Comparison of ENCODE assay signal across 21 cellular contexts in the genomic region with DNA sequence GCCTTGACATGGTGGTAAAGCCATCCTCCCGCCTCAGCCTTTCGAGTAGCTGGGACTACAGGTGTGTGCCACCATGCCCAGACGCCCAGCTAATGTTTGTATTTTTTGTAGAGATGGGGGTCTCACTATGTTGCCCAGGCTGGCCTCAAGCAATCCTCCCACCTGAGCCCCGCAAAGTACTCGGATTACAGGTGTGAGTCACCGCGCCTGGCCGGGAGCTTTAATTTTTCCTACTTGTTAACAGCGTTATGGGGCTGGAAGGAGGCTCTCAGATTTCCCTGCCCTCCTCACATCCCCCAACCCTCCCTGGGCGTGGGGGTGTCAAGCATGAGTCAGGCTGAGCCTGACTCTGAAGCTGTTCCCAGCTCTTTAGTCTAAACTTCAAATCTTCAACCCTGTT. TPM values are rescaled to one million over a fixed set of nuclear protein-coding genes. Genes with fewer than 3 reads are reported as not detected.
DNase-seq lines count a peak whose midpoint lies in the region; ATAC-seq, FAIRE-seq and TF ChIP-seq lines count a peak whose summit lies in the region.
"Had no signal": no experiment of that assay in that cellular context is flagged by ENCODE, and none has a peak within 500 bp of the region (broad histone marks: within the 10 kb centered on the region; RNA-seq: fewer than 3 reads in every experiment).

No MANE protein-coding gene starts in this region.

- FAIRE-seq in kidney (lab: Jason Lieb, UNC), result no peak

- no peaks in the 10 kb centered on the region for H3K27me3 ChIP-seq in PC-3 (ENCODE audit: low read length)
- no peaks in the 10 kb centered on the region for H3K27me3 ChIP-seq in fibroblast of lung (ENCODE audit: control insufficient read depth, insufficient read depth, low read length)
- H3K27me3 ChIP-seq: neural progenitor cell, Peyer's patch, thyroid gland had no signal

- CTCF ChIA-PET in PC-3 (lab: Charles Lee), result interaction anchor here (0.5 to 1.2 kb wide), 2 partner anchors 52 to 348 kb away, joined by 3 to 10 read pairs; no protein-coding TSS in a partner anchor

- H3K4me3 ChIP-seq in PC-3 (ENCODE audit: low read length) (no peak overlapping the region), fibroblast of lung (replicated peaks in 1 of 4; ENCODE audit: control extremely low read depth in 1 of 4, insufficient read depth in 1 of 4, low read depth in 3 of 4, low read length in 4 of 4) (no peak overlapping the region), skeletal muscle cell (ENCODE audit: low read depth, low read length) (no peak overlapping the region), kidney (ENCODE audit: low read length in 2 of 2) (no peak overlapping the region)
- H3K4me3 ChIP-seq: neural progenitor cell, Peyer's patch, thyroid gland had no signal

- H3K4me1 ChIP-seq in PC-3 (ENCODE audit: insufficient read depth, low read length) (peaks cover 6% of the 10 kb centered on the region; the same call in 1 of the 2 replicates), fibroblast of lung (ENCODE audit: control insufficient read depth, extremely low read depth, insufficient read depth, low read length) (no peaks in the 10 kb centered on the region), kidney (ENCODE audit: control insufficient read depth in 1 of 2, insufficient read depth in 1 of 2, low read depth in 1 of 2, low read length in 2 of 2) (peaks cover 0 to under 1% of the 10 kb centered on the region in 2 donors)
- H3K4me1 ChIP-seq: Peyer's patch, thyroid gland had no signal

- BruUV-seq in PC-3 (replicated peaks; lab: Mats Ljungman, UMichigan), result TSS peak; percentile 19

- POLR2A ChIA-PET in PC-3 (lab: Charles Lee; ENCODE audit: unreplicated experiment), result no interaction called here

- H3K27ac ChIP-seq in PC-3 (ENCODE audit: low read length), result peak overlapping the region; percentile 29
- H3K27ac ChIP-seq in fibroblast of lung (ENCODE audit: insufficient read depth, low read length), result no peak overlapping the region
- H3K27ac ChIP-seq in kidney (ENCODE audit: low read depth in 2 of 2, low read length in 2 of 2), result no peak overlapping the region
- H3K27ac ChIP-seq: C4-2B, neural progenitor cell, Peyer's patch, thyroid gland had no signal

- H2AFZ ChIP-seq in PC-3 (ENCODE audit: low read length) (no peak overlapping the region), fibroblast of lung (ENCODE audit: low read length) (no peak overlapping the region)
- H2AFZ ChIP-seq: neural progenitor cell had no signal

- no peaks in the 10 kb centered on the region for H3K9me3 ChIP-seq in PC-3 (ENCODE audit: low read length)
- no peaks in the 10 kb centered on the region for H3K9me3 ChIP-seq in fibroblast of lung (ENCODE audit: control insufficient read depth, insufficient read depth, low read depth, low read length)
- H3K9me3 ChIP-seq in kidney (ENCODE audit: control insufficient read depth in 1 of 2, low read length in 2 of 2), result no peaks in the 10 kb centered on the region
- H3K9me3 ChIP-seq: Peyer's patch, thyroid gland had no signal

- H3K4me2 ChIP-seq in PC-3 (ENCODE audit: low read length), result 0 out of 2 replicates have a peak overlapping the region, but pooled peaks have one; percentile 24
- H3K4me2 ChIP-seq in fibroblast of lung (ENCODE audit: extremely low read depth, insufficient read depth, low read length), result no peak overlapping the region
- H3K4me2 ChIP-seq: neural progenitor cell had no signal

- H3K9ac ChIP-seq in PC-3 (ENCODE audit: low read length), result no peak overlapping the region
- no peak overlapping the region for H3K9ac ChIP-seq in fibroblast of lung (ENCODE audit: insufficient read depth, low read length)
- H3K9ac ChIP-seq in kidney (ENCODE audit: low read length in 2 of 2), result no peak overlapping the region
- H3K9ac ChIP-seq: neural progenitor cell had no signal

- ATAC-seq in PC-3 (peak; percentile 86), HG02870 (IDR thresholded peaks at IDR 0.05; ENCODE audit: unreplicated experiment) (no peak)

- peak; percentile 48 for DNase-seq in DMS53 (lab: John Stamatoyannopoulos, UW)
- no peak for DNase-seq in DMS53 treated with DMSO at 0.1 percent for 48 hours (lab: John Stamatoyannopoulos, UW; ENCODE audit: unreplicated experiment)
- DNase-seq in PC-3, result peak; percentile 67
- peak; percentile 29 to 75 for DNase-seq in fibroblast of lung (ENCODE audit: low read depth in 2 of 2)
- peak; percentile 22 for DNase-seq in skeletal muscle cell (ENCODE audit: low read depth)
- no peak for DNase-seq in kidney
- no peak for DNase-seq in cerebellum (ENCODE audit: low spot score)
- DNase-seq: 8988T; activated CD4-positive, alpha-beta T cell treated with anti-CD3 and anti-CD28 coated beads for 48 hours; activated CD8-positive, alpha-beta memory T cell treated with anti-CD3 and anti-CD28 coated beads, Interleukin-2, amount 50 U/mL, for 48 hours; activated gamma-delta T cell; amygdala; DMS153; midbrain; NCI-H2029 treated with DMSO at 0.1 percent for 48 hours; Peyer's patch; stimulated activated naive CD4-positive, alpha-beta T cell; thyroid gland had no signal

- H3K36me3 ChIP-seq in PC-3 (ENCODE audit: low read depth, low read length), result 0 out of 2 replicates have a peak, but pooled peaks cover 3% of the 10 kb centered on the region
- H3K36me3 ChIP-seq in fibroblast of lung (ENCODE audit: control insufficient read depth, insufficient read depth, low read length), result peaks cover 6% of the 10 kb centered on the region
- peaks cover 7% of the 10 kb centered on the region in 2 donors for H3K36me3 ChIP-seq in kidney (ENCODE audit: control insufficient read depth in 1 of 2, insufficient read depth in 2 of 2, low read length in 2 of 2)
- H3K36me3 ChIP-seq: neural progenitor cell had no signal

- no peak for TF ChIP-seq CTCF in PC-3 (conservative IDR thresholded peaks at IDR 0.05; ENCODE audit: low read depth, low read length)
- no peak for TF ChIP-seq CTCF in fibroblast of lung (conservative IDR thresholded peaks at IDR 0.05 in 1 of 2, IDR thresholded peaks at IDR 0.05 in 1 of 2; ENCODE audit: low read depth in 1 of 2, low read length in 2 of 2)
- no peak for TF ChIP-seq CTCF in kidney (IDR thresholded peaks at IDR 0.05; ENCODE audit: borderline replicate concordance, extremely low read depth, insufficient read depth)

- intact Hi-C loops in PC-3 (cut with micrococcal nuclease), result no loop called here
- intact Hi-C loops in kidney (cut with DNase I), result no loop called here

- H3K9me2 ChIP-seq in PC-3 (replicated peaks; ENCODE audit: low read length), result no peaks in the 10 kb centered on the region

- H4K20me1 ChIP-seq in PC-3 (ENCODE audit: low read length), result no peaks in the 10 kb centered on the region
- no peaks in the 10 kb centered on the region for H4K20me1 ChIP-seq in fibroblast of lung (ENCODE audit: control insufficient read depth, extremely low read depth, insufficient read depth, low read length)

- no peaks in the 10 kb centered on the region for H3F3A ChIP-seq in PC-3 (ENCODE audit: low read length, unreplicated experiment)

- no peaks in the 10 kb centered on the region for H3K79me2 ChIP-seq in PC-3 (ENCODE audit: low read length)
- H3K79me2 ChIP-seq in fibroblast of lung (ENCODE audit: control insufficient read depth, insufficient read depth, low read length), result no peaks in the 10 kb centered on the region

RNA-seq across cellular contexts. Expression of gene ALKBH4, which starts 8.3 kb away (rescaled TPM):
- total RNA-seq in PC-3 (2014; rRNA removed), result 21.3 and 31.0 TPM in 2 replicates
- total RNA-seq in fibroblast of lung, result 11.6 and 13.2 TPM in 2 replicates
- polyA plus RNA-seq in fibroblast of lung, result 3.7 and 4.3 TPM in 2 replicates
- 6.8 and 9.4 TPM in 2 replicates for polyA plus RNA-seq in fibroblast of lung (2012)
- 3.7 and 9.0 TPM in 2 replicates for polyA minus RNA-seq in fibroblast of lung (ENCODE audit: low replicate concordance)
- total RNA-seq in kidney, result 14.0 TPM
- 15.4 TPM for polyA plus RNA-seq in kidney (ENCODE audit: insufficient read depth, low read depth, low replicate concordance)
- 13.8 TPM for total RNA-seq in cerebellum

RNA-seq across cellular contexts. Expression of gene LRWD1, which starts 8.5 kb away (rescaled TPM):
- total RNA-seq in PC-3 (2014; rRNA removed) (41.8 and 69.5 TPM in 2 replicates), fibroblast of lung (14.5 and 18.7 TPM in 2 replicates), kidney (14.1 TPM), cerebellum (25.3 TPM)
- polyA plus RNA-seq in fibroblast of lung (7.4 and 12.1 TPM in 2 replicates), kidney (ENCODE audit: insufficient read depth, low read depth, low replicate concordance) (14.0 TPM)
- 10.0 and 16.9 TPM in 2 replicates for polyA plus RNA-seq in fibroblast of lung (2012)
- polyA minus RNA-seq in fibroblast of lung (ENCODE audit: low replicate concordance), result 12.9 and 18.0 TPM in 2 replicates

RNA-seq across cellular contexts. Expression of gene POLR2J, which starts 22.4 kb away (rescaled TPM):
- total RNA-seq in PC-3 (2014; rRNA removed) (71.6 and 101 TPM in 2 replicates), fibroblast of lung (27.0 and 37.2 TPM in 2 replicates), kidney (42.0 TPM), cerebellum (9.6 TPM)
- polyA plus RNA-seq in fibroblast of lung (55.3 and 91.2 TPM in 2 replicates), kidney (ENCODE audit: insufficient read depth, low read depth, low replicate concordance) (117 TPM)
- 67.2 and 94.6 TPM in 2 replicates for polyA plus RNA-seq in fibroblast of lung (2012)
- 8.0 and 13.8 TPM in 2 replicates for polyA minus RNA-seq in fibroblast of lung (ENCODE audit: low replicate concordance)

RNA-seq across cellular contexts. Expression of gene ORAI2, which starts 23.0 kb away (rescaled TPM):
- 20.8 and 21.5 TPM in 2 replicates for total RNA-seq in PC-3 (2014; rRNA removed)
- 14.9 and 26.6 TPM in 2 replicates for total RNA-seq in fibroblast of lung
- 20.3 and 22.1 TPM in 2 replicates for polyA plus RNA-seq in fibroblast of lung
- 40.1 and 40.2 TPM in 2 replicates for polyA plus RNA-seq in fibroblast of lung (2012)
- 62.5 and 69.8 TPM in 2 replicates for polyA minus RNA-seq in fibroblast of lung (ENCODE audit: low replicate concordance)
- total RNA-seq in kidney, result 45.6 TPM
- polyA plus RNA-seq in kidney (ENCODE audit: insufficient read depth, low read depth, low replicate concordance), result 13.8 TPM
- 29.8 TPM for total RNA-seq in cerebellum

Comparison
In these comparisons a context has a peak if more than half of its experiments do, and no peak if none do; other contexts are left out.
1. DNase-seq: peak in DMS53 (single experiment), PC-3 (single experiment), fibroblast of lung (2 of 2) and skeletal muscle cell (single experiment); none in DMS53 treated with DMSO at 0.1 percent for 48 hours (single experiment), kidney (single experiment) and cerebellum (single experiment).